8 cellular contexts compared by ENCODE assay signal in the genomic region with DNA sequence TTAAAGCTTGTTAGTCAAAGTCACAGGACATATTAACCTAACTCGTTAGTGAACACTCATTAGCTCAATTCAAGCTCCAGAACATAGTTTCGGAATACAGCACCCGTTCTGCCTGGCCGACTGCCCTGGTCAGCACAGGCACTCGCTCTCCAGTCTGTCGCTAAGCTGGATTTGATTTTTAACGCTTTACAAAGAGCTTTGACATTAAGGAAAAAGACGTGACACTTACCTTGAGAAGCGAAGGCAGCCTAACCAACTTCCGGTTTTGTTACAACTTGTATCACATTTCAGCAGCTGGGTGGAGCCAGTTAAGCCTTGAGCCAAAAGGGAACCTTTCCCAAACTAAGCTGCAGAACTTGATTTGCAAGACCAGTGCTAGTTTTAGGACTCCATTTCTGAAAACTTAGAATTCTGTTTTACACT. TPM values are rescaled to one million over a fixed set of nuclear protein-coding genes. Genes with fewer than 3 reads are reported as not detected.
A peak's percentile ranks its signal among the peaks of the same experiment; 100 is the strongest.
DNase-seq lines count a peak whose midpoint lies in the region; ATAC-seq and TF ChIP-seq lines count a peak whose summit lies in the region.

FRRS1 (minus strand) TSS at position 258 of the 423 bp plus-strand sequence. CDS start 17,867 bp downstream, outside the sequence.

- CTCF ChIA-PET in A673 (lab: Charles Lee): no interaction called here

- peak; percentile 96 for ATAC-seq in HG02588 (IDR thresholded peaks at IDR 0.05; ENCODE audit: unreplicated experiment)

- no peaks in the 10 kb centered on the region for H3K79me2 ChIP-seq in MM.1S (ENCODE audit: low read length)

- peak; percentile 89 for DNase-seq in A673 (ENCODE audit: low spot score)
- DNase-seq in MM.1S: peak; percentile 82
- peak; percentile 48 for DNase-seq in SK-N-DZ (ENCODE audit: low spot score)
- DNase-seq in T47D (ENCODE audit: low read depth in 1 of 2, low spot score in 1 of 2): peak; percentile 24 to 93
- DNase-seq in iPS-NIHi7 (ENCODE audit: extremely low spot score): peak; percentile 77
- DNase-seq in smooth muscle cell of the brain vasculature (ENCODE audit: low read depth, low spot score): peak; percentile 33

- H3F3A ChIP-seq in MM.1S (ENCODE audit: insufficient read depth, low read length): peaks cover 10% of the 10 kb centered on the region; the same call in 1 of the 2 replicates

- 0 out of 2 replicates have a peak within 1 kb of the TSS, but pooled peaks have one; percentile 66 for H2AFZ ChIP-seq in MM.1S (ENCODE audit: low read length)

- H3K4me3 ChIP-seq in A673 (ENCODE audit: low read depth, low read length, poor library complexity, severe bottlenecking) (peak within 1 kb of the TSS; percentile 70), GM12875 (ENCODE audit: low read depth, low read length) (peak within 1 kb of the TSS; percentile 55), MM.1S (ENCODE audit: low read length) (peak within 1 kb of the TSS; percentile 75)

- no peaks in the 10 kb centered on the region for H4K20me1 ChIP-seq in MM.1S (ENCODE audit: insufficient read depth, low read length)

- H3K27ac ChIP-seq in A673 (ENCODE audit: low read depth, low read length, poor library complexity, severe bottlenecking) (peak within 1 kb of the TSS; percentile 79), MM.1S (ENCODE audit: low read length) (peak within 1 kb of the TSS; percentile 68; the same call in 1 of the 2 replicates)

- POLR2A ChIA-PET in A673 (lab: Charles Lee; ENCODE audit: low non-redundant PET): no interaction called here

- peak within 1 kb of the TSS; percentile 57; the same call in 1 of the 2 replicates for H3K9ac ChIP-seq in MM.1S (ENCODE audit: low read length)

- no peaks in the 10 kb centered on the region for H3K9me2 ChIP-seq in MM.1S (replicated peaks; ENCODE audit: insufficient read depth, low read length)

- TF ChIP-seq CTCF in A673 (conservative IDR thresholded peaks at IDR 0.05; ENCODE audit: low read depth, low read length) (no peak), GM12875 (IDR thresholded peaks at IDR 0.05; ENCODE audit: borderline replicate concordance, insufficient read depth, low read depth, low read length) (no peak), MM.1S (IDR thresholded peaks at IDR 0.05; ENCODE audit: low read length) (no peak)

- in situ Hi-C loops in T47D (cut with HindIII; ENCODE audit: low pct_unique_long_range_greater_than_20kb, low sequenced_read_pairs): no loop called here

- H3K36me3 ChIP-seq in A673 (ENCODE audit: insufficient read depth, low read length, poor library complexity, severe bottlenecking): no peaks in the 10 kb centered on the region
- no peaks in the 10 kb centered on the region for H3K36me3 ChIP-seq in MM.1S (replicated peaks; ENCODE audit: insufficient read depth, low read length)

- H3K4me1 ChIP-seq in A673 (ENCODE audit: insufficient read depth, low read length, poor library complexity, severe bottlenecking): peaks cover 7% of the 10 kb centered on the region
- H3K4me1 ChIP-seq in MM.1S (ENCODE audit: low read length): no peaks in the 10 kb centered on the region

- H3K27me3 ChIP-seq in A673 (replicated peaks; ENCODE audit: insufficient read depth, low read depth, low read length, poor library complexity): no peaks in the 10 kb centered on the region
- H3K27me3 ChIP-seq in MM.1S (replicated peaks; ENCODE audit: insufficient read depth, low read length): no peaks in the 10 kb centered on the region

- BruUV-seq in A673 (replicated peaks; lab: Mats Ljungman, UMichigan): no TSS peak

- intact Hi-C loops in A673 (cut with micrococcal nuclease; ENCODE audit: unreplicated experiment): no loop called here

- H3K9me3 ChIP-seq in A673 (ENCODE audit: low read depth, low read length, poor library complexity, severe bottlenecking): no peaks in the 10 kb centered on the region
- no peaks in the 10 kb centered on the region for H3K9me3 ChIP-seq in MM.1S (replicated peaks; ENCODE audit: insufficient read depth, low read length)

- peak within 1 kb of the TSS; percentile 70; the same call in 1 of the 2 replicates for H3K4me2 ChIP-seq in MM.1S (ENCODE audit: low read depth, low read length)

RNA-seq across cellular contexts. Expression of gene FRRS1, which starts in this region (rescaled TPM):
- 11.1 and 12.1 TPM in 2 replicates for total RNA-seq in A673 (2021)
- 0.93 and 2.5 TPM in 2 replicates for polyA plus RNA-seq in SK-N-DZ (2014; cell fraction: cytosol; rRNA removed)
- polyA plus RNA-seq in SK-N-DZ (2014; cell fraction: nucleus; rRNA removed): 0.28 and 0.62 TPM in 2 replicates

Comparison
In these comparisons a context has a peak if more than half of its experiments do, and no peak if none do; other contexts are left out.
1. Peak in every context shown above with its lines: DNase-seq, ATAC-seq, H3K4me3 ChIP-seq and H3K27ac ChIP-seq.
2. DNase-seq: peak in every context shown above with its lines; median percentile 89 in A673; 82 in MM.1S; 77 in iPS-NIHi7; 58 in T47D; 48 in SK-N-DZ; 33 in smooth muscle cell of the brain vasculature.